Comparison of ENCODE assay signal across 1 cellular context in genomic region chr1:53899206-53899628, GRCh38.
A peak's percentile ranks its signal among the peaks of the same experiment; 100 is the strongest.
TF ChIP-seq lines count a peak whose summit lies in the region.

No MANE protein-coding gene starts in this region.

TF ChIP-seq in K562, 482 proteins besides CTCF, POLR2A, EP300 and RAD21:
- TF ChIP-seq HDAC1 (IDR thresholded peaks at IDR 0.05) = no peak
- TF ChIP-seq ZC3H11A (IDR thresholded peaks at IDR 0.05; ENCODE audit: low read depth, low read length) = no peak
- TF ChIP-seq ZNF232 (CRISPR knock-in tag; IDR thresholded peaks at IDR 0.05) = no peak
- TF ChIP-seq SMARCA5 (IDR thresholded peaks at IDR 0.05) = no peak
- no peak for TF ChIP-seq GATA2 (CRISPR knock-in tag; IDR thresholded peaks at IDR 0.05)
- TF ChIP-seq MBD1 (CRISPR knock-in tag; IDR thresholded peaks at IDR 0.05) = no peak
- TF ChIP-seq PBX2 (CRISPR knock-in tag; IDR thresholded peaks at IDR 0.05; ENCODE audit: low read depth) = no peak
- TF ChIP-seq PBX2 (tag; conservative IDR thresholded peaks at IDR 0.05; ENCODE audit: low read depth) = peak; percentile 66
- no peak for TF ChIP-seq ZNF431 (CRISPR knock-in tag; IDR thresholded peaks at IDR 0.05)
- no peak for TF ChIP-seq FOXM1 (IDR thresholded peaks at IDR 0.05; ENCODE audit: low read depth)
- TF ChIP-seq FOXM1 (CRISPR knock-in tag; IDR thresholded peaks at IDR 0.05; ENCODE audit: low read depth) = no peak
- TF ChIP-seq MLLT1 (IDR thresholded peaks at IDR 0.05) = no peak
- TF ChIP-seq KAT7 (CRISPR knock-in tag; IDR thresholded peaks at IDR 0.05; ENCODE audit: borderline replicate concordance) = no peak
- no peak for TF ChIP-seq MTA3 (IDR thresholded peaks at IDR 0.05; ENCODE audit: borderline replicate concordance)
- TF ChIP-seq MEIS2 (IDR thresholded peaks at IDR 0.05; ENCODE audit: partially characterized antibody) = peak; percentile 27
- no peak for TF ChIP-seq RCOR1 (IDR thresholded peaks at IDR 0.05; ENCODE audit: borderline replicate concordance in 1 of 2, low read depth in 2 of 2, low read length in 2 of 2)
- TF ChIP-seq ZNF184 (CRISPR knock-in tag; IDR thresholded peaks at IDR 0.05) = no peak
